ENCODE assay signal across 13 cellular contexts in genomic region chr20:61805781-61806180, GRCh38.
DNase-seq lines count a peak whose midpoint lies in the region; ATAC-seq and TF ChIP-seq lines count a peak whose summit lies in the region.
"Had no signal": no experiment of that assay in that cellular context is flagged by ENCODE, and none has a peak within 500 bp of the region (broad histone marks: within the 10 kb centered on the region; RNA-seq: fewer than 3 reads in every experiment).

No MANE protein-coding gene starts in this region.

- H3K4me3 ChIP-seq in neuronal stem cell (ENCODE audit: low read length in 2 of 2), result no peak overlapping the region

- H3K18ac ChIP-seq in neuronal stem cell (ENCODE audit: low read length), result no peak overlapping the region

- peak overlapping the region; percentile 10 for H2AK5ac ChIP-seq in neuronal stem cell (ENCODE audit: low read depth, low read length)

- H3K4me1 ChIP-seq in neuronal stem cell (ENCODE audit: control insufficient read depth in 2 of 2, insufficient read depth in 1 of 2, low read depth in 1 of 2, low read length in 2 of 2), result peaks cover 10 to 16% of the 10 kb centered on the region in 2 donors

- POLR2A ChIA-PET in activated naive CD8-positive, alpha-beta T cell treated with anti-CD3 and anti-CD28 coated beads, Interleukin-2, amount 10 ng/mL, durations not matched to agents 7 days and 5 days (lab: Charles Lee), result no interaction called here
- POLR2A ChIA-PET in WTC11 (lab: Charles Lee), result no interaction called here

- TF ChIP-seq CTCF in WTC11 (IDR thresholded peaks at IDR 0.05), result no peak

- no peak overlapping the region for H3K4me2 ChIP-seq in neuronal stem cell (ENCODE audit: insufficient read depth, low read length, poor library complexity, severe bottlenecking)

- no peak for ATAC-seq in activated naive CD8-positive, alpha-beta T cell treated with anti-CD3 and anti-CD28 coated beads, Interleukin-2, amount 10 ng/mL, durations not matched to agents 7 days and 5 days (ENCODE audit: low read depth)
- ATAC-seq in WTC11 (no peak), GM19328 (IDR thresholded peaks at IDR 0.05; ENCODE audit: unreplicated experiment) (no peak)
- no peak for ATAC-seq in stimulated activated memory B cell treated with anti-CD40 and anti-IgM and Interleukin-4, amounts not matched to agents 10 μg/mL and 1 μg/mL and 100 μg/mL, for 72 hours
- ATAC-seq: HCT116 had no signal

- no peak overlapping the region for H2BK15ac ChIP-seq in neuronal stem cell (ENCODE audit: low read length)

- H4K8ac ChIP-seq in neuronal stem cell (ENCODE audit: low read depth, low read length), result no peak overlapping the region

- H3K14ac ChIP-seq in neuronal stem cell (ENCODE audit: low read length), result no peak overlapping the region

- H3K4me3 Mint-ChIP-seq in activated naive CD8-positive, alpha-beta T cell treated with anti-CD3 and anti-CD28 coated beads, Interleukin-2, amount 10 ng/mL, durations not matched to agents 7 days and 5 days, result no peak overlapping the region
- H3K4me3 Mint-ChIP-seq in activated naive CD8-positive, alpha-beta T cell treated with anti-CD3 and anti-CD28 coated beads for 36 hours, result no peak overlapping the region
- H3K4me3 Mint-ChIP-seq in WTC11, result no peak overlapping the region
- no peak overlapping the region for H3K4me3 Mint-ChIP-seq in stimulated activated memory B cell treated with anti-CD40 and anti-IgM and Interleukin-4, amounts not matched to agents 10 μg/mL and 1 μg/mL and 100 μg/mL, for 72 hours
- H3K4me3 Mint-ChIP-seq: CD4-positive, CD25-positive, alpha-beta regulatory T cell had no signal

- no peak overlapping the region for H3K27ac Mint-ChIP-seq in activated naive CD8-positive, alpha-beta T cell treated with anti-CD3 and anti-CD28 coated beads, Interleukin-2, amount 10 ng/mL, durations not matched to agents 7 days and 5 days
- H3K27ac Mint-ChIP-seq in activated naive CD8-positive, alpha-beta T cell treated with anti-CD3 and anti-CD28 coated beads for 36 hours, result no peak overlapping the region
- 0 out of 2 replicates have a peak overlapping the region, but pooled peaks have one; percentile 32 for H3K27ac Mint-ChIP-seq in WTC11
- no peak overlapping the region for H3K27ac Mint-ChIP-seq in stimulated activated memory B cell treated with anti-CD40 and anti-IgM and Interleukin-4, amounts not matched to agents 10 μg/mL and 1 μg/mL and 100 μg/mL, for 72 hours
- H3K27ac Mint-ChIP-seq: CD4-positive, CD25-positive, alpha-beta regulatory T cell had no signal

- no peak overlapping the region for H3K23ac ChIP-seq in neuronal stem cell (ENCODE audit: low read depth, low read length, poor library complexity)

- peak overlapping the region; percentile 60 for H2BK5ac ChIP-seq in neuronal stem cell (ENCODE audit: low read length)

- no peaks in the 10 kb centered on the region for H3K36me3 ChIP-seq in neuronal stem cell (replicated peaks in 1 of 2; ENCODE audit: control insufficient read depth in 2 of 2, insufficient read depth in 2 of 2, low read length in 2 of 2)

- no peak overlapping the region for H3K9ac ChIP-seq in neuronal stem cell (ENCODE audit: low read depth, low read length, poor library complexity)

- no peaks in the 10 kb centered on the region for H3K9me3 Mint-ChIP-seq in activated naive CD8-positive, alpha-beta T cell treated with anti-CD3 and anti-CD28 coated beads, Interleukin-2, amount 10 ng/mL, durations not matched to agents 7 days and 5 days
- H3K9me3 Mint-ChIP-seq in activated naive CD8-positive, alpha-beta T cell treated with anti-CD3 and anti-CD28 coated beads for 36 hours, result no peaks in the 10 kb centered on the region
- H3K9me3 Mint-ChIP-seq in WTC11, result no peaks in the 10 kb centered on the region
- H3K9me3 Mint-ChIP-seq in stimulated activated memory B cell treated with anti-CD40 and anti-IgM and Interleukin-4, amounts not matched to agents 10 μg/mL and 1 μg/mL and 100 μg/mL, for 72 hours, result no peaks in the 10 kb centered on the region
- H3K9me3 Mint-ChIP-seq: CD4-positive, CD25-positive, alpha-beta regulatory T cell had no signal

- CTCF ChIA-PET in WTC11 (lab: Charles Lee), result no interaction called here

- no peak overlapping the region for H3K27ac ChIP-seq in neuronal stem cell (replicated peaks; ENCODE audit: low read length)
- H3K27ac ChIP-seq: 22Rv1, HL-60 had no signal

- H3K79me1 ChIP-seq in neuronal stem cell (ENCODE audit: low read depth, low read length), result no peaks in the 10 kb centered on the region

- no peak overlapping the region for H3K4ac ChIP-seq in neuronal stem cell (ENCODE audit: low read length)

- no peak overlapping the region for H4K91ac ChIP-seq in neuronal stem cell (ENCODE audit: low read depth, low read length, poor library complexity)

- no peaks in the 10 kb centered on the region for H3K36me3 Mint-ChIP-seq in activated naive CD8-positive, alpha-beta T cell treated with anti-CD3 and anti-CD28 coated beads, Interleukin-2, amount 10 ng/mL, durations not matched to agents 7 days and 5 days
- H3K36me3 Mint-ChIP-seq in activated naive CD8-positive, alpha-beta T cell treated with anti-CD3 and anti-CD28 coated beads for 36 hours, result no peaks in the 10 kb centered on the region
- H3K36me3 Mint-ChIP-seq in WTC11, result no peaks in the 10 kb centered on the region
- H3K36me3 Mint-ChIP-seq in stimulated activated memory B cell treated with anti-CD40 and anti-IgM and Interleukin-4, amounts not matched to agents 10 μg/mL and 1 μg/mL and 100 μg/mL, for 72 hours, result no peaks in the 10 kb centered on the region
- H3K36me3 Mint-ChIP-seq: CD4-positive, CD25-positive, alpha-beta regulatory T cell had no signal

- no peaks in the 10 kb centered on the region for H3K27me3 ChIP-seq in neuronal stem cell (ENCODE audit: control insufficient read depth in 3 of 3, insufficient read depth in 3 of 3, low read depth in 1 of 3, low read length in 3 of 3)

- H2BK120ac ChIP-seq in neuronal stem cell (ENCODE audit: low read depth, low read length), result no peak overlapping the region

- H2BK12ac ChIP-seq in neuronal stem cell (ENCODE audit: low read length), result no peak overlapping the region

- peak; percentile 2 for DNase-seq in activated naive CD8-positive, alpha-beta T cell treated with anti-CD3 and anti-CD28 coated beads, Interleukin-2, amount 10 ng/mL, durations not matched to agents 7 days and 5 days
- DNase-seq in activated naive CD8-positive, alpha-beta T cell treated with anti-CD3 and anti-CD28 coated beads for 36 hours, result no peak
- DNase-seq in WTC11 (ENCODE audit: low spot score) (no peak), neuronal stem cell (ENCODE audit: low spot score) (no peak), SHP77 treated with DMSO at 0.1 percent for 48 hours (lab: John Stamatoyannopoulos, UW) (no peak)
- DNase-seq: CD4-positive, CD25-positive, alpha-beta regulatory T cell; DMS53; GF-D8 had no signal

- H2AFZ ChIP-seq in neuronal stem cell (ENCODE audit: low read length), result no peak overlapping the region

- peaks cover 7% of the 10 kb centered on the region for H3K27me3 Mint-ChIP-seq in activated naive CD8-positive, alpha-beta T cell treated with anti-CD3 and anti-CD28 coated beads, Interleukin-2, amount 10 ng/mL, durations not matched to agents 7 days and 5 days
- H3K27me3 Mint-ChIP-seq in activated naive CD8-positive, alpha-beta T cell treated with anti-CD3 and anti-CD28 coated beads for 36 hours, result peaks cover 13% of the 10 kb centered on the region
- H3K27me3 Mint-ChIP-seq in WTC11 (ENCODE audit: low read depth), result peaks cover 17% of the 10 kb centered on the region
- peaks cover 21% of the 10 kb centered on the region for H3K27me3 Mint-ChIP-seq in stimulated activated memory B cell treated with anti-CD40 and anti-IgM and Interleukin-4, amounts not matched to agents 10 μg/mL and 1 μg/mL and 100 μg/mL, for 72 hours

- WGBS in neuronal stem cell (ENCODE audit: extremely low coverage in 2 of 2, insufficient read length in 2 of 2, insufficient replicate concordance in 1 of 2), 2 donors, result no CpG with 5 or more reads among the region's 8 CpGs

- H3K9me3 ChIP-seq in neuronal stem cell (replicated peaks in 1 of 2; ENCODE audit: control insufficient read depth in 2 of 2, insufficient read depth in 1 of 2, low read depth in 1 of 2, low read length in 2 of 2), result peaks cover 0 to 1% of the 10 kb centered on the region in 2 donors

- no peaks in the 10 kb centered on the region for H3K4me1 Mint-ChIP-seq in activated naive CD8-positive, alpha-beta T cell treated with anti-CD3 and anti-CD28 coated beads, Interleukin-2, amount 10 ng/mL, durations not matched to agents 7 days and 5 days
- no peaks in the 10 kb centered on the region for H3K4me1 Mint-ChIP-seq in activated naive CD8-positive, alpha-beta T cell treated with anti-CD3 and anti-CD28 coated beads for 36 hours
- H3K4me1 Mint-ChIP-seq in WTC11, result peaks cover 9% of the 10 kb centered on the region
- no peaks in the 10 kb centered on the region for H3K4me1 Mint-ChIP-seq in stimulated activated memory B cell treated with anti-CD40 and anti-IgM and Interleukin-4, amounts not matched to agents 10 μg/mL and 1 μg/mL and 100 μg/mL, for 72 hours

TF ChIP-seq in WTC11, 78 proteins besides CTCF, POLR2A, EP300 and RAD21 (continues in another document):
- TF ChIP-seq IRF1 (CRISPR knock-in tag; IDR thresholded peaks at IDR 0.05) (no peak), USF1 (CRISPR knock-in tag; IDR thresholded peaks at IDR 0.05) (no peak), TCF7 (CRISPR knock-in tag; IDR thresholded peaks at IDR 0.05; ENCODE audit: low read depth) (no peak), ATF1 (CRISPR knock-in tag; IDR thresholded peaks at IDR 0.05) (no peak), KAT7 (CRISPR knock-in tag; IDR thresholded peaks at IDR 0.05; ENCODE audit: borderline replicate concordance) (no peak), GTF2I (CRISPR knock-in tag; conservative IDR thresholded peaks at IDR 0.05) (no peak), ZNF317 (CRISPR knock-in tag; IDR thresholded peaks at IDR 0.05; ENCODE audit: borderline replicate concordance, low read depth) (no peak), GRHL2 (CRISPR knock-in tag; IDR thresholded peaks at IDR 0.05; ENCODE audit: insufficient replicate concordance, severe bottlenecking) (no peak), RORB (CRISPR knock-in tag; IDR thresholded peaks at IDR 0.05) (no peak), JUN (CRISPR knock-in tag; IDR thresholded peaks at IDR 0.05) (no peak), GABPB1 (CRISPR knock-in tag; IDR thresholded peaks at IDR 0.05) (no peak)
